ENCODE assay signal across 29 cellular contexts in the genomic region with DNA sequence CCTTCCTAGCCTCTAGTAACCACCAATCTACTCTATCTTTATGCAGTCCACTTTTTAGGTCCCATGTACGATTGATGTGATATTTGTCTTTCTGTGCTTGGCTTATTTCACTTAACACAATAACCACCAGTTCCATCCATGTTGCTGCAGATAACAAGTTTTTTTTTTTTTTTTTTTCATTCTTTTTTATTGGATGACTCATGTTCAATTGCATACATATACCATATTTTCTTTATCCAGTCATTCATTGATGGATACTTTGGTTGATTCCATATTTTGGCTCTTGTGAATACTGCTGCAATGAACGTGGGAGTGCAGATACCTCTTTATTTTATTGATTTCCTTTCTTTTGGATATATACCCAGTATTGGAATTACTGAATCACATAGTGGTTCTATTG.
"Had no signal": no experiment of that assay in that cellular context is flagged by ENCODE, and none has a peak within 500 bp of the region (broad histone marks: within the 10 kb centered on the region; RNA-seq: fewer than 3 reads in every experiment).

No MANE protein-coding gene starts in this region.

- H3K4me3 Mint-ChIP-seq: dendritic cell treated with granulocyte-macrophage colony-stimulating factor and Interleukin-4, amounts not matched to agents 40 ng/mL and 50 ng/mL, for 4 days; effector memory CD8-positive, alpha-beta T cell; endodermal cell had no signal

- H3K4me3 ChIP-seq: colonic mucosa, coronary artery, dorsolateral prefrontal cortex, esophagus muscularis mucosa, esophagus squamous epithelium, gastrocnemius medialis, gastroesophageal sphincter, heart left ventricle, heart right ventricle, hepatocyte had no signal

- H3K27ac ChIP-seq: colonic mucosa, coronary artery, dorsolateral prefrontal cortex, epithelial cell of prostate, esophagus muscularis mucosa, esophagus squamous epithelium, foreskin keratinocyte, gastrocnemius medialis, gastroesophageal sphincter, heart left ventricle, heart right ventricle, hepatocyte had no signal

- H3K4me1 ChIP-seq: colonic mucosa, esophagus muscularis mucosa, esophagus squamous epithelium, foreskin keratinocyte, gastrocnemius medialis, gastroesophageal sphincter, heart left ventricle, heart right ventricle had no signal

- H3K9me3 ChIP-seq: colonic mucosa, gastrocnemius medialis had no signal

- H3K79me2 ChIP-seq: hepatocyte had no signal

- H3K27me3 Mint-ChIP-seq: dendritic cell treated with granulocyte-macrophage colony-stimulating factor and Interleukin-4, amounts not matched to agents 40 ng/mL and 50 ng/mL, for 4 days; effector memory CD8-positive, alpha-beta T cell had no signal

- ATAC-seq: effector memory CD8-positive, alpha-beta T cell; esophagus mucosa; foreskin keratinocyte; gastrocnemius medialis; gastroesophageal sphincter; heart left ventricle; heart right ventricle had no signal

- DNase-seq: colonic mucosa; cortex of kidney; dermis blood vessel endothelial cell; dorsolateral prefrontal cortex; effector CD4-positive, alpha-beta T cell; effector CD8-positive, alpha-beta T cell; effector memory CD4-positive, alpha-beta T cell; effector memory CD8-positive, alpha-beta T cell; endodermal cell; erythroblast; esophagus squamous epithelium; foreskin fibroblast; foreskin keratinocyte; foreskin melanocyte; gastrocnemius medialis; glutamatergic neuron; head of caudate nucleus; heart left ventricle; heart right ventricle had no signal

- H3K27ac Mint-ChIP-seq: dendritic cell treated with granulocyte-macrophage colony-stimulating factor and Interleukin-4, amounts not matched to agents 40 ng/mL and 50 ng/mL, for 4 days; effector memory CD8-positive, alpha-beta T cell; endodermal cell had no signal

- H3K27me3 ChIP-seq: colonic mucosa, dorsolateral prefrontal cortex, esophagus muscularis mucosa, esophagus squamous epithelium, foreskin keratinocyte, gastrocnemius medialis, gastroesophageal sphincter, heart left ventricle, heart right ventricle, hepatocyte had no signal

- H2AFZ ChIP-seq: hepatocyte had no signal

- H3K4me2 ChIP-seq: hepatocyte had no signal

- FAIRE-seq: colon, endometrium, frontal cortex had no signal

- H3K36me3 ChIP-seq: colonic mucosa, esophagus muscularis mucosa, esophagus squamous epithelium, gastrocnemius medialis, gastroesophageal sphincter, heart left ventricle, heart right ventricle had no signal
